29 cellular contexts compared by ENCODE assay signal in the genomic region with DNA sequence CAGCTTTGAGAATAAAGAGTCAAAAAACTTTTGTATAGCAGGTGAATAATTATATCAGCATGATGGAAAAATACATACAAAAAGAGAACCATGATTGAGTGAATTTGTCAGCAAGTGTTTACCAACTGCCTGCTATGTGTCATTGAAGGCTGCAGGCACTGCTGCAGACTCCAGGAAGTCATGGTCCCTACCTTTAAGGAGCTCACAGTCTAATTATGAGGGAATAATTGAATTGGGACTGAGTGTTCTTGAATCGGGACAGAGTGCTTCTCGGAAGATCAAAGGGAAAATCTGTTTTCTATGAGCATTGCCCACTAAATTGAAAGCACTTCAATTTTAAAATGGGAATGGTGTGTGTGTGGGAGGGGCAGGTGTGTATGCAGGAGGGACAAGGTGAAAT. TPM values are rescaled to one million over a fixed set of nuclear protein-coding genes. Genes with fewer than 3 reads are reported as not detected.
"Had no signal": no experiment of that assay in that cellular context is flagged by ENCODE, and none has a peak within 500 bp of the region (broad histone marks: within the 10 kb centered on the region; RNA-seq: fewer than 3 reads in every experiment).

No MANE protein-coding gene starts in this region.

- H3K9me3 Mint-ChIP-seq: activated naive CD8-positive, alpha-beta T cell treated with anti-CD3 and anti-CD28 coated beads for 36 hours; activated T-helper 1 cell treated with anti-CD3 and anti-CD28 coated beads, Interleukin-12 subunit alpha, Interleukin-12 subunit beta, Interleukin-2, Interleukin-4 antibody, amounts not matched to agents 30 ng/mL and 10 ng/mL and 1 ng/mL, durations not matched to agents 14 hours and 24 hours and 36 hours; naive B cell; neural progenitor cell; stimulated activated naive CD8-positive, alpha-beta T cell treated with anti-CD3 and anti-CD28 coated beads, Interleukin-15, Interleukin-2, amounts not matched to agents 100 ng/mL and 50 ng/mL, for 24 hours had no signal

- H3K4me3 ChIP-seq: mucosa of descending colon, neural progenitor cell, right atrium auricular region, tibial nerve, vagina had no signal

- H3K36me3 ChIP-seq: neural progenitor cell, right atrium auricular region, tibial nerve, vagina had no signal

- H3K27ac Mint-ChIP-seq: activated CD4-positive, alpha-beta T cell treated with anti-CD3 and anti-CD28 coated beads for 36 hours; activated naive CD8-positive, alpha-beta T cell treated with anti-CD3 and anti-CD28 coated beads for 36 hours; activated T-helper 1 cell treated with anti-CD3 and anti-CD28 coated beads, Interleukin-12 subunit alpha, Interleukin-12 subunit beta, Interleukin-2, Interleukin-4 antibody, amounts not matched to agents 30 ng/mL and 10 ng/mL and 1 ng/mL, durations not matched to agents 14 hours and 24 hours and 36 hours; progenitor cell of endocrine pancreas; stimulated activated naive CD8-positive, alpha-beta T cell treated with anti-CD3 and anti-CD28 coated beads, Interleukin-15, Interleukin-2, amounts not matched to agents 100 ng/mL and 50 ng/mL, for 24 hours had no signal

- H3K27me3 ChIP-seq: foreskin keratinocyte, right atrium auricular region, tibial nerve, vagina had no signal

- DNase-seq: activated CD4-positive, alpha-beta T cell treated with anti-CD3 and anti-CD28 coated beads for 36 hours; activated CD4-positive, alpha-beta T cell treated with anti-CD3 and anti-CD28 coated beads, Interleukin-2, amount 50 U/mL, for 48 hours; activated gamma-delta T cell treated with Interleukin-2 at 50 U/mL for 16 hours; activated naive CD8-positive, alpha-beta T cell treated with anti-CD3 and anti-CD28 coated beads for 36 hours; activated T-cell treated with anti-CD3 and anti-CD28 coated beads for 4 hours; amygdala; foreskin keratinocyte; glutamatergic neuron; hippocampal formation; mucosa of descending colon; naive B cell; stimulated activated CD4-positive, alpha-beta T cell treated with anti-CD3 and anti-CD28 coated beads, Interleukin-15, amount 100 ng/mL, for 24 hours; stimulated activated CD4-positive, alpha-beta T cell treated with anti-CD3 and anti-CD28 coated beads, Interleukin-2, amount 100 ng/mL, for 48 hours had no signal

- H3K27ac ChIP-seq: epithelial cell of prostate, foreskin keratinocyte, neural progenitor cell, right atrium auricular region, vagina had no signal

- H3K4me3 Mint-ChIP-seq: activated CD4-positive, alpha-beta T cell treated with anti-CD3 and anti-CD28 coated beads for 36 hours; activated naive CD8-positive, alpha-beta T cell treated with anti-CD3 and anti-CD28 coated beads for 36 hours; activated T-helper 1 cell treated with anti-CD3 and anti-CD28 coated beads, Interleukin-12 subunit alpha, Interleukin-12 subunit beta, Interleukin-2, Interleukin-4 antibody, amounts not matched to agents 30 ng/mL and 10 ng/mL and 1 ng/mL, durations not matched to agents 14 hours and 24 hours and 36 hours; neural progenitor cell; stimulated activated naive CD8-positive, alpha-beta T cell treated with anti-CD3 and anti-CD28 coated beads, Interleukin-15, Interleukin-2, amounts not matched to agents 100 ng/mL and 50 ng/mL, for 24 hours had no signal

- H3K4me2 ChIP-seq: neural progenitor cell had no signal

- H3K36me3 Mint-ChIP-seq: activated naive CD8-positive, alpha-beta T cell treated with anti-CD3 and anti-CD28 coated beads for 36 hours; naive B cell; neural progenitor cell had no signal

- H3K9me3 ChIP-seq: mucosa of descending colon, right atrium auricular region, tibial nerve, vagina had no signal

- ATAC-seq: activated CD4-positive, alpha-beta T cell treated with anti-CD3 and anti-CD28 coated beads for 36 hours; foreskin keratinocyte; left lobe of liver; mucosa of descending colon had no signal

- FAIRE-seq: islet of Langerhans had no signal

RNA-seq across cellular contexts. Expression of gene OR10AD1, which starts 9.5 kb away (rescaled TPM):
- total RNA-seq: activated CD4-positive, alpha-beta T cell treated with anti-CD3 and anti-CD28 coated beads for 36 hours; activated naive CD8-positive, alpha-beta T cell treated with anti-CD3 and anti-CD28 coated beads for 36 hours; activated T-helper 1 cell treated with anti-CD3 and anti-CD28 coated beads, Interleukin-12 subunit alpha, Interleukin-12 subunit beta, Interleukin-2, Interleukin-4 antibody, amounts not matched to agents 30 ng/mL and 10 ng/mL and 1 ng/mL, durations not matched to agents 14 hours and 24 hours and 36 hours; cardiac septum; dermis microvascular lymphatic vessel endothelial cell; fibroblast of lung; foreskin keratinocyte; left lobe of liver; mucosa of descending colon; osteoblast; progenitor cell of endocrine pancreas; right atrium auricular region; skeletal muscle tissue; T-helper 2 cell treated with Interferon-gamma antibody and Interleukin-4, amounts not matched to agents 100 ng/mL and 5 ng/mL, for 36 hours; tibial nerve; vagina had no signal
- polyA plus RNA-seq: fibroblast of lung, foreskin keratinocyte had no signal

RNA-seq across cellular contexts. Expression of gene CCDC184, which starts 10.2 kb away (rescaled TPM):
- total RNA-seq: left lobe of liver; T-helper 2 cell treated with Interferon-gamma antibody and Interleukin-4, amounts not matched to agents 100 ng/mL and 5 ng/mL, for 36 hours had no signal
